ENCODE assay signal across 28 cellular contexts in genomic region chrY:16887116-16887515, GRCh38.
"Had no signal": no experiment of that assay in that cellular context is flagged by ENCODE, and none has a peak within 500 bp of the region (broad histone marks: within the 10 kb centered on the region; RNA-seq: fewer than 3 reads in every experiment).

No MANE protein-coding gene starts in this region.

- H3K27me3 ChIP-seq: ascending aorta, breast epithelium, dorsolateral prefrontal cortex, gastrocnemius medialis, heart left ventricle had no signal

- H3K36me3 ChIP-seq: ascending aorta, breast epithelium, gastrocnemius medialis, heart left ventricle, WERI-Rb-1 had no signal

- DNase-seq: activated B cell treated with CpG ODN at 0.5 μM for 24 hours; activated CD4-positive, alpha-beta memory T cell treated with anti-CD3 and anti-CD28 coated beads for 36 hours; activated CD4-positive, alpha-beta T cell treated with anti-CD3 and anti-CD28 coated beads for 48 hours; activated CD8-positive, alpha-beta memory T cell treated with anti-CD3 and anti-CD28 coated beads, Interleukin-2, amount 10 ng/mL, durations not matched to agents 7 days and 5 days; activated CD8-positive, alpha-beta memory T cell treated with anti-CD3 and anti-CD28 coated beads, Interleukin-2, amount 50 U/mL, for 4 hours; activated CD8-positive, alpha-beta T cell treated with anti-CD3 and anti-CD28 coated beads, Interleukin-2, amount 10 ng/mL, durations not matched to agents 7 days and 5 days; activated effector memory CD4-positive, alpha-beta T cell treated with anti-CD3 and anti-CD28 coated beads, Interleukin-2, amount 50 U/mL, for 16 hours; activated naive CD4-positive, alpha-beta T cell treated with anti-CD3 and anti-CD28 coated beads for 36 hours; activated naive CD8-positive, alpha-beta T cell treated with anti-CD3 and anti-CD28 coated beads, Interleukin-2, amount 10 ng/mL, durations not matched to agents 7 days and 5 days; activated T-cell treated with anti-CD3 and anti-CD28 coated beads, Interleukin-2, amount 50 U/mL, for 1 hour; activated T-cell treated with anti-CD3 and anti-CD28 coated beads, Interleukin-2, amount 50 U/mL, for 48 hours; dorsolateral prefrontal cortex; effector memory CD4-positive, alpha-beta T cell; endodermal cell; foreskin fibroblast; gastrocnemius medialis; glutamatergic neuron; heart left ventricle; T-helper 1 cell; T-helper 17 cell; T1000; WERI-Rb-1 had no signal

- H3K27ac ChIP-seq: ascending aorta, breast epithelium, coronary artery, dorsolateral prefrontal cortex, epithelial cell of prostate, gastrocnemius medialis, heart left ventricle, WERI-Rb-1 had no signal

- H3K4me3 ChIP-seq: ascending aorta, breast epithelium, coronary artery, dorsolateral prefrontal cortex, gastrocnemius medialis, heart left ventricle had no signal

- ATAC-seq: activated CD4-positive, CD25-positive, alpha-beta regulatory T cell treated with anti-CD3 and anti-CD28 coated beads, Interleukin-2, amount 50 U/mL, for 24 hours; activated CD8-positive, alpha-beta memory T cell treated with anti-CD3 and anti-CD28 coated beads, Interleukin-2, amount 10 ng/mL, durations not matched to agents 7 days and 5 days; activated CD8-positive, alpha-beta T cell treated with anti-CD3 and anti-CD28 coated beads, Interleukin-2, amount 10 ng/mL, durations not matched to agents 7 days and 5 days; esophagus mucosa; gastrocnemius medialis; heart left ventricle; T-helper 17 cell had no signal

- H3K9me3 ChIP-seq: ascending aorta, breast epithelium, gastrocnemius medialis, heart left ventricle had no signal

- H3K4me1 ChIP-seq: ascending aorta, breast epithelium, gastrocnemius medialis, heart left ventricle had no signal
